In the genomic region with DNA sequence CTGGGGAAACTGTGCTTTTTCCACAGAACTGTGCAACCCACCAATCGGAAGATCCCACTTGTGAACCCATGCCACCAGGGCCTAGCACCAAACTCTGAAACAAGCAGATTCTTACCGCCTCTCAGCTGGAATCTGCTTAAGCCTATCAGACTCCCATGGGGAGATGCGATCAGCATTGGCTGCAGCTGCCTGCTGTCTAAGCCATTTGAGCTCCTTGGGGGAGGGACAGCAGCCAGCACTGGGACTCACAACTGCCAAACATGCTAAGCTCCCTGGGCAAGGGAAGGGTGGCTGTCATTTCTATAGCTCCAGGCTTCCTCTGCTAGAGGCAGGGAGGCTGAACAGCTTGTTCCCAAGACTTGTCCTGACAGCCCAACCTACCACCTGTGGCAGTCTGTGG, we compare ENCODE assay signal across 18 cellular contexts.
"Had no signal": no experiment of that assay in that cellular context is flagged by ENCODE, and none has a peak within 500 bp of the region (broad histone marks: within the 10 kb centered on the region; RNA-seq: fewer than 3 reads in every experiment).

No MANE protein-coding gene starts in this region.

- H3K4me1 ChIP-seq: body of pancreas, foreskin keratinocyte, spleen had no signal

- H3K27me3 ChIP-seq: body of pancreas, foreskin keratinocyte, ovary, spleen, tibial artery had no signal

- H3K9me3 ChIP-seq: body of pancreas, ovary, spleen, tibial artery had no signal

- H3K27ac ChIP-seq: body of pancreas, epithelial cell of prostate, foreskin keratinocyte, ovary, spleen, tibial artery had no signal

- DNase-seq: activated CD4-positive, alpha-beta T cell treated with anti-CD3 and anti-CD28 coated beads, Interleukin-2, amount 50 U/mL, for 48 hours; activated T-cell treated with anti-CD3 and anti-CD28 coated beads for 4 hours; amniotic stem cell; body of pancreas; caudate nucleus; foreskin keratinocyte; kidney glomerular epithelial cell; mesenchymal stem cell; naive thymus-derived CD8-positive, alpha-beta T cell; spleen; stimulated activated CD4-positive, alpha-beta T cell treated with anti-CD3 and anti-CD28 coated beads, Interleukin-4, amount 100 ng/mL, for 4 hours; stimulated activated naive CD4-positive, alpha-beta T cell; SW 1271; T-helper 2 cell had no signal

- ATAC-seq: body of pancreas; foreskin keratinocyte; naive thymus-derived CD8-positive, alpha-beta T cell; sciatic nerve had no signal

- H3K4me3 ChIP-seq: body of pancreas, ovary, spleen, tibial artery had no signal

- H3K36me3 ChIP-seq: ovary, tibial artery had no signal
